ENCODE assay signal across 20 cellular contexts in genomic region chr9:11194249-11194648, GRCh38.
A peak's percentile ranks its signal among the peaks of the same experiment; 100 is the strongest.
DNase-seq lines count a peak whose midpoint lies in the region; ATAC-seq, FAIRE-seq and TF ChIP-seq lines count a peak whose summit lies in the region.
"Had no signal": no experiment of that assay in that cellular context is flagged by ENCODE, and none has a peak within 500 bp of the region (broad histone marks: within the 10 kb centered on the region; RNA-seq: fewer than 3 reads in every experiment).

No MANE protein-coding gene starts in this region.

- H3K4me1 ChIP-seq in pancreas, result peaks cover 0 to 20% (median 17%) of the 10 kb centered on the region in 3 donors
- no peaks in the 10 kb centered on the region for H3K4me1 ChIP-seq in A673 (ENCODE audit: insufficient read depth, low read length, poor library complexity, severe bottlenecking)

- ATAC-seq in pancreas, result peak; percentile 90 to 98 (median 94)
- ATAC-seq in HG03439 (IDR thresholded peaks at IDR 0.05; ENCODE audit: unreplicated experiment), result no peak

- H3K27me3 ChIP-seq in pancreas, result no peaks in the 10 kb centered on the region
- H3K27me3 ChIP-seq in A673 (replicated peaks; ENCODE audit: insufficient read depth, low read depth, low read length, poor library complexity), result no peaks in the 10 kb centered on the region

- no peak overlapping the region for H3K4me3 ChIP-seq in pancreas
- H3K4me3 ChIP-seq in A673 (ENCODE audit: low read depth, low read length, poor library complexity, severe bottlenecking), result no peak overlapping the region

- no peak for FAIRE-seq in pancreas (lab: Jason Lieb, UNC)
- FAIRE-seq: GM12891, RCC 7860, TTC549 had no signal

- CTCF ChIA-PET in A673 (lab: Charles Lee), result no interaction called here

- intact Hi-C loops in pancreas (cut with DNase I) (no loop called here), A673 (cut with micrococcal nuclease; ENCODE audit: unreplicated experiment) (no loop called here)

- DNase-seq in NCI-H1436 (lab: John Stamatoyannopoulos, UW), result peak; percentile 34
- no peak for DNase-seq in NCI-H1436 treated with DMSO at 0.1 percent for 48 hours (lab: John Stamatoyannopoulos, UW)
- DNase-seq in NCI-H1105 (lab: John Stamatoyannopoulos, UW), result peak; percentile 78
- peak; percentile 71 for DNase-seq in NCI-H2196 treated with DMSO at 0.1 percent for 48 hours (lab: John Stamatoyannopoulos, UW; ENCODE audit: unreplicated experiment)
- peak in 4 of 6 donors; percentile 38 to 67 (median 50) for DNase-seq in pancreas
- DNase-seq in NK-92 treated with Interleukin-12 subunit alpha and Interleukin-12 subunit beta, amount 100 ng/mL, for 24 hours (lab: John Stamatoyannopoulos, UW), result no peak
- DNase-seq in A673 (ENCODE audit: low spot score), result no peak
- DNase-seq: C1 segment of cervical spinal cord, DMS79, HCEC 1CT, Kasumi-1, MV-4-11, NCI-H1930, NCI-H524, SHP77 treated with DMSO at 0.1 percent for 48 hours, T-helper 2 cell had no signal

- H3K36me3 ChIP-seq in pancreas (no peaks in the 10 kb centered on the region), A673 (ENCODE audit: insufficient read depth, low read length, poor library complexity, severe bottlenecking) (no peaks in the 10 kb centered on the region)

- TF ChIP-seq CTCF in pancreas (IDR thresholded peaks at IDR 0.05) (no peak), A673 (conservative IDR thresholded peaks at IDR 0.05; ENCODE audit: low read depth, low read length) (no peak)

- H3K9me3 ChIP-seq in pancreas (no peaks in the 10 kb centered on the region), A673 (ENCODE audit: low read depth, low read length, poor library complexity, severe bottlenecking) (no peaks in the 10 kb centered on the region)

- H3K27ac ChIP-seq in pancreas (no peak overlapping the region), A673 (ENCODE audit: low read depth, low read length, poor library complexity, severe bottlenecking) (no peak overlapping the region)

- BruUV-seq in A673 (replicated peaks; lab: Mats Ljungman, UMichigan), result no TSS peak

- POLR2A ChIA-PET in A673 (lab: Charles Lee; ENCODE audit: low non-redundant PET), result no interaction called here

- WGBS in pancreas, 2 donors, result 24 to 27% methylated on average over 1 of the region's 1 CpG

Comparison
In these comparisons a context has a peak if more than half of its experiments do, and no peak if none do; other contexts are left out.
1. DNase-seq: peak in NCI-H1436 (single experiment), NCI-H1105 (single experiment), NCI-H2196 treated with DMSO at 0.1 percent for 48 hours (single experiment) and pancreas (4 of 6); none in NCI-H1436 treated with DMSO at 0.1 percent for 48 hours (single experiment), NK-92 treated with Interleukin-12 subunit alpha and Interleukin-12 subunit beta, amount 100 ng/mL, for 24 hours (single experiment) and A673 (single experiment).